8 cellular contexts compared by ENCODE assay signal in genomic region chr1:162561616-162562451, GRCh38. TPM values are rescaled to one million over a fixed set of nuclear protein-coding genes. Genes with fewer than 3 reads are reported as not detected.
A peak's percentile ranks its signal among the peaks of the same experiment; 100 is the strongest.
DNase-seq lines count a peak whose midpoint lies in the region; ATAC-seq, FAIRE-seq and TF ChIP-seq lines count a peak whose summit lies in the region.

TSS of gene UAP1 (plus strand) at chr1:162561722. CDS start at chr1:162566069, 4,347 bp downstream.

- CTCF ChIA-PET in A549 (lab: Yijun Ruan, JAX): no interaction called here
- CTCF ChIA-PET in RWPE1 (lab: Yijun Ruan, JAX): interaction anchor here (0.6 kb wide), 1 partner anchor 1043 kb away, joined by 4 read pairs; no protein-coding TSS in a partner anchor

- FAIRE-seq in A549 (lab: Jason Lieb, UNC): no peak

- TF ChIP-seq RAD21 in A549 (conservative IDR thresholded peaks at IDR 0.05 in 1 of 2, IDR thresholded peaks at IDR 0.05 in 1 of 2): no peak

- H3K27ac ChIP-seq in A549: peak within 1 kb of the TSS; percentile 80 to 94
- H3K27ac ChIP-seq in RWPE1: peak within 1 kb of the TSS; percentile 93
- peak within 1 kb of the TSS; percentile 89 to 96 for H3K27ac ChIP-seq in lung (ENCODE audit: low read depth in 1 of 2, low read length in 1 of 2)
- H3K27ac ChIP-seq in subcutaneous abdominal adipose tissue (ENCODE audit: low read depth, low read length): peak within 1 kb of the TSS; percentile 97

- WGBS in A549 (ENCODE audit: missing lambda C conversion rate): 3% methylated on average over 24 of the region's 69 CpGs
- WGBS in lung, 2 donors: 1% methylated on average over 67 to 69 of the region's 69 CpGs

- H3K9ac ChIP-seq in subcutaneous abdominal adipose tissue (ENCODE audit: low read length in 5 of 5): peak within 1 kb of the TSS; percentile 75 to 98 (median 94)

- H3K4me2 ChIP-seq in A549: peak within 1 kb of the TSS; percentile 88

- TF ChIP-seq EP300 in A549 (IDR thresholded peaks at IDR 0.05): no peak

- TF ChIP-seq POLR2A in A549 (IDR thresholded peaks at IDR 0.05; ENCODE audit: low read length): peak; percentile 83

- H3K4me3 ChIP-seq in A549 (peak within 1 kb of the TSS; percentile 64), lung (peak within 1 kb of the TSS; percentile 97), subcutaneous abdominal adipose tissue (ENCODE audit: low read depth in 1 of 5, low read length in 5 of 5) (peak within 1 kb of the TSS; percentile 82 to 96 (median 90))

- peak in 1 of 2 experiments; percentile 11 for DNase-seq in A549 (ENCODE audit: low read depth in 1 of 2, low spot score in 1 of 2)
- peak; percentile 27 for DNase-seq in RWPE1 (ENCODE audit: low spot score)
- peak; percentile 46 for DNase-seq in dermis blood vessel endothelial cell
- DNase-seq in lung (ENCODE audit: low spot score): no peak
- no peak for DNase-seq in hippocampal formation (lab: John Stamatoyannopoulos, UW)

- H3K36me3 ChIP-seq in lung (ENCODE audit: control insufficient read depth in 2 of 2, insufficient read depth in 2 of 2, low read length in 2 of 2) (peaks cover 0 to 4% of the 10 kb centered on the region in 2 donors), subcutaneous abdominal adipose tissue (ENCODE audit: control insufficient read depth in 5 of 5, insufficient read depth in 5 of 5, low read length in 5 of 5) (peaks cover 0 to 10% (median 6%) of the 10 kb centered on the region in 5 donors)

- peaks cover 6% of the 10 kb centered on the region; the same call in 2 of the 3 replicates for H3K4me1 ChIP-seq in A549
- H3K4me1 ChIP-seq in lung (ENCODE audit: control insufficient read depth in 2 of 2, insufficient read depth in 2 of 2, low read length in 2 of 2): peaks cover 4 to 10% of the 10 kb centered on the region in 2 donors
- peaks cover 4 to 42% (median 33%) of the 10 kb centered on the region in 5 donors for H3K4me1 ChIP-seq in subcutaneous abdominal adipose tissue (ENCODE audit: control insufficient read depth in 5 of 5, insufficient read depth in 5 of 5, low read length in 5 of 5)

- TF ChIP-seq CTCF in A549 (IDR thresholded peaks at IDR 0.05): no peak
- TF ChIP-seq CTCF in RWPE1 (conservative IDR thresholded peaks at IDR 0.05; ENCODE audit: low read depth): no peak
- no peak for TF ChIP-seq CTCF in lung (IDR thresholded peaks at IDR 0.05; ENCODE audit: control extremely low read depth, extremely low read depth)

- ATAC-seq in A549 (peak; percentile 65 to 70), GM18519 (IDR thresholded peaks at IDR 0.05; ENCODE audit: low FRiP score, unreplicated experiment) (peak; percentile 24), HG02973 (IDR thresholded peaks at IDR 0.05; ENCODE audit: unreplicated experiment) (peak; percentile 23), lung (ENCODE audit: insufficient read depth, low FRiP score) (peak; percentile 0)

- no peaks in the 10 kb centered on the region for H3K27me3 ChIP-seq in lung (ENCODE audit: control insufficient read depth, insufficient read depth)
- H3K27me3 ChIP-seq in subcutaneous abdominal adipose tissue (ENCODE audit: control insufficient read depth in 5 of 5, insufficient read depth in 4 of 5, low read length in 5 of 5): no peaks in the 10 kb centered on the region

- no peaks in the 10 kb centered on the region for H3K9me3 ChIP-seq in A549
- H3K9me3 ChIP-seq in lung (ENCODE audit: control insufficient read depth in 2 of 2, insufficient read depth in 1 of 2, low read length in 1 of 2): no peaks in the 10 kb centered on the region
- H3K9me3 ChIP-seq in subcutaneous abdominal adipose tissue (ENCODE audit: control insufficient read depth in 5 of 5, low read length in 5 of 5): no peaks in the 10 kb centered on the region

- POLR2A ChIA-PET in A549 (lab: Yijun Ruan, JAX) (interaction anchor here (0.7 to 1.0 kb wide), 2 partner anchors 10 to 26 kb away, joined by 3 read pairs; no protein-coding TSS in a partner anchor), RWPE1 (lab: Yijun Ruan, JAX; ENCODE audit: low non-redundant PET) (no interaction called here)

TF ChIP-seq in A549, 52 proteins besides CTCF, POLR2A, EP300 and RAD21:
- TF ChIP-seq TFCP2L1 (CRISPR knock-in tag; IDR thresholded peaks at IDR 0.05) (no peak), RCOR1 (IDR thresholded peaks at IDR 0.05; ENCODE audit: low read depth, low read length) (no peak), ZNF302 (CRISPR knock-in tag; IDR thresholded peaks at IDR 0.05) (no peak), RNF2 (IDR thresholded peaks at IDR 0.05; ENCODE audit: borderline replicate concordance, low read depth) (no peak), CBX8 (IDR thresholded peaks at IDR 0.05) (no peak), JUN (IDR thresholded peaks at IDR 0.05) (peak in 1 of 2 experiments; percentile 42; a peak in 2 of 5 replicates), KDM5A (IDR thresholded peaks at IDR 0.05) (no peak), BCL3 (IDR thresholded peaks at IDR 0.05) (peak; percentile 60; the same call in 2 of the 3 replicates), PHF8 (IDR thresholded peaks at IDR 0.05; ENCODE audit: borderline replicate concordance, low read depth) (peak; percentile 94), MAX (IDR thresholded peaks at IDR 0.05) (peak; percentile 54)

RNA-seq across cellular contexts. Expression of gene UAP1, which starts in this region (rescaled TPM):
- 22.8 and 25.3 TPM in 2 replicates for polyA plus RNA-seq in A549 (2011; rRNA removed)
- polyA plus RNA-seq in A549 (2012; cell fraction: cytosol; rRNA removed): 8.1 and 9.0 TPM in 2 replicates
- 3.0 and 5.4 TPM in 2 replicates for polyA plus RNA-seq in A549 (2012; cell fraction: nucleus; rRNA removed)
- polyA plus RNA-seq in A549 (2017; fragmentation: RNase III; extraction: RNeasy Plus Mini Kit Qiagen cat#74134 plus additional on column Dnase treatment): 19.8 to 21.5 TPM (median 19.8 TPM) in 3 replicates
- polyA minus RNA-seq in A549 (2011; rRNA and poly(A)+ RNA removed): 11.7 and 12.2 TPM in 2 replicates
- total RNA-seq in dermis blood vessel endothelial cell: 66.2 and 72.1 TPM in 2 replicates
- 10 to 100 TPM; 37.8 to 40.5 TPM for total RNA-seq in lung
- 10 to 100 TPM; 34.7 to 43.4 TPM for polyA plus RNA-seq in lung

Comparison
In these comparisons a context has a peak if more than half of its experiments do, and no peak if none do; other contexts are left out.
1. ATAC-seq: peak in every context shown above with its lines; median percentile 68 in A549; 24 in GM18519; 23 in HG02973; 0 in lung.
2. DNase-seq: peak in RWPE1 (single experiment) and dermis blood vessel endothelial cell (single experiment); none in lung (single experiment) and hippocampal formation (0 of 2).
3. Peak in every context shown above with its lines, with median percentiles within 50 percentile points of each other: H3K27ac ChIP-seq and H3K4me3 ChIP-seq.